8 cellular contexts compared by ENCODE assay signal in genomic region chr12:45268672-45269406, GRCh38. TPM values are rescaled to one million over a fixed set of nuclear protein-coding genes. Genes with fewer than 3 reads are reported as not detected.
DNase-seq lines count a peak whose midpoint lies in the region; ATAC-seq and TF ChIP-seq lines count a peak whose summit lies in the region.
"Had no signal": no experiment of that assay in that cellular context is flagged by ENCODE, and none has a peak within 500 bp of the region (broad histone marks: within the 10 kb centered on the region; RNA-seq: fewer than 3 reads in every experiment).

No MANE protein-coding gene starts in this region.

- no peaks in the 10 kb centered on the region for H3K36me3 ChIP-seq in OCI-LY3 (replicated peaks; ENCODE audit: low read depth, low read length)
- H3K36me3 ChIP-seq in muscle layer of duodenum (ENCODE audit: control insufficient read depth in 1 of 2, insufficient read depth in 2 of 2, low read length in 2 of 2), result no peaks in the 10 kb centered on the region

- H3K79me2 ChIP-seq in OCI-LY3 (ENCODE audit: low read length), result no peaks in the 10 kb centered on the region

- peaks cover 4% of the 10 kb centered on the region for H3K36me3 Mint-ChIP-seq in endothelial cell (ENCODE audit: low read depth, unreplicated experiment)

- peaks cover 2% of the 10 kb centered on the region for H3K27me3 Mint-ChIP-seq in endothelial cell (ENCODE audit: unreplicated experiment)

- ATAC-seq in GM18502 (IDR thresholded peaks at IDR 0.05; ENCODE audit: poor library complexity, unreplicated experiment) (peak; percentile 79), HG03378 (IDR thresholded peaks at IDR 0.05; ENCODE audit: unreplicated experiment) (peak; percentile 77), HG03565 (IDR thresholded peaks at IDR 0.05; ENCODE audit: unreplicated experiment) (no peak)

- H3K4me3 ChIP-seq in OCI-LY3 (ENCODE audit: low read length) (no peak overlapping the region), muscle layer of duodenum (ENCODE audit: low read depth in 1 of 2, low read length in 2 of 2) (peak overlapping the region in 1 of 2 donors; percentile 20)

- H4K20me1 ChIP-seq in OCI-LY3 (ENCODE audit: insufficient read depth, low read length), result peaks cover 7% of the 10 kb centered on the region; the same call in 1 of the 2 replicates

- TF ChIP-seq CTCF in OCI-LY3 (IDR thresholded peaks at IDR 0.05; ENCODE audit: low read depth, low read length), result peak; percentile 56
- TF ChIP-seq CTCF in endothelial cell (IDR thresholded peaks at IDR 0.05; ENCODE audit: unreplicated experiment), result peak; percentile 42

- DNase-seq in endothelial cell (ENCODE audit: low spot score), result peak; percentile 75
- DNase-seq in stimulated activated CD4-positive, alpha-beta T cell treated with anti-CD3 and anti-CD28 coated beads, Interleukin-2, amount 100 ng/mL, for 24 hours, result no peak

- H3K4me1 ChIP-seq in OCI-LY3 (ENCODE audit: low read length), result peaks cover 3% of the 10 kb centered on the region
- H3K4me1 ChIP-seq in muscle layer of duodenum (ENCODE audit: control insufficient read depth in 1 of 2, insufficient read depth in 2 of 2, low read length in 2 of 2), result peaks cover 10 to 28% of the 10 kb centered on the region in 2 donors

- no peak overlapping the region for H3K4me2 ChIP-seq in OCI-LY3 (ENCODE audit: low read length)

- H3K27me3 ChIP-seq in OCI-LY3 (ENCODE audit: low read depth, low read length) (no peaks in the 10 kb centered on the region), muscle layer of duodenum (ENCODE audit: low read depth, low read length) (no peaks in the 10 kb centered on the region)

- peaks cover 3% of the 10 kb centered on the region for H3K9me3 Mint-ChIP-seq in endothelial cell (ENCODE audit: unreplicated experiment)
- H3K9me3 Mint-ChIP-seq: activated naive CD4-positive, alpha-beta T cell treated with anti-CD3 and anti-CD28 coated beads, Interleukin-2, amount 50 U/mL, for 72 hours had no signal

- H3K9me3 ChIP-seq in OCI-LY3 (ENCODE audit: insufficient read depth, low read length), result no peaks in the 10 kb centered on the region
- H3K9me3 ChIP-seq in muscle layer of duodenum (ENCODE audit: control insufficient read depth in 1 of 2, low read length in 2 of 2), result no peaks in the 10 kb centered on the region

- no peak overlapping the region for H2AFZ ChIP-seq in OCI-LY3 (ENCODE audit: low read depth, low read length)

- H3K4me1 Mint-ChIP-seq in endothelial cell (ENCODE audit: unreplicated experiment), result peaks cover 38% of the 10 kb centered on the region

- no peak overlapping the region for H3K27ac ChIP-seq in OCI-LY3 (ENCODE audit: low read length)
- peak overlapping the region; percentile 47 for H3K27ac ChIP-seq in muscle layer of duodenum (ENCODE audit: low read length)

- H3K4me3 Mint-ChIP-seq in endothelial cell (ENCODE audit: unreplicated experiment), result peak overlapping the region; percentile 43

- no peak overlapping the region for H3K9ac ChIP-seq in OCI-LY3 (ENCODE audit: low read length)

- H3K27ac Mint-ChIP-seq in endothelial cell (ENCODE audit: unreplicated experiment), result peak overlapping the region; percentile 93
- H3K27ac Mint-ChIP-seq: activated naive CD4-positive, alpha-beta T cell treated with anti-CD3 and anti-CD28 coated beads, Interleukin-2, amount 50 U/mL, for 72 hours had no signal

RNA-seq across cellular contexts. Expression of gene ANO6, which starts 52.9 kb away (rescaled TPM):
- 50.8 TPM for total RNA-seq in endothelial cell (ENCODE audit: unreplicated experiment)
